ENCODE assay signal across 17 cellular contexts in genomic region chr12:25789520-25789919, GRCh38.
DNase-seq lines count a peak whose midpoint lies in the region; ATAC-seq and TF ChIP-seq lines count a peak whose summit lies in the region.
"Had no signal": no experiment of that assay in that cellular context is flagged by ENCODE, and none has a peak within 500 bp of the region (broad histone marks: within the 10 kb centered on the region; RNA-seq: fewer than 3 reads in every experiment).

No MANE protein-coding gene starts in this region.

- peak; percentile 86 for ATAC-seq in Right ventricle myocardium inferior

- TF ChIP-seq POLR2A in vagina (IDR thresholded peaks at IDR 0.05) = no peak

- intact Hi-C loops in Right ventricle myocardium inferior (cut with DNase I) (no loop called here), cardiac septum (cut with DNase I) (no loop called here), vagina (cut with DNase I) (no loop called here)

- TF ChIP-seq CTCF in fibroblast of mammary gland (conservative IDR thresholded peaks at IDR 0.05; ENCODE audit: control insufficient read depth, insufficient read depth, low read depth, low read length) (no peak), liver (IDR thresholded peaks at IDR 0.05; ENCODE audit: low read depth, low read length, missing input control) (no peak), vagina (IDR thresholded peaks at IDR 0.05) (no peak)

- no peak overlapping the region for H3K9ac ChIP-seq in liver (ENCODE audit: low read depth in 1 of 2, low read length in 2 of 2)

- H3K36me3 ChIP-seq in liver (ENCODE audit: control insufficient read depth in 4 of 4, insufficient read depth in 3 of 4, low read depth in 1 of 4, low read length in 3 of 4) (no peaks in the 10 kb centered on the region), vagina (no peaks in the 10 kb centered on the region), SJCRH30 (no peaks in the 10 kb centered on the region)
- H3K36me3 ChIP-seq: Peyer's patch, upper lobe of left lung had no signal

- H3K4me3 ChIP-seq in fibroblast of mammary gland (ENCODE audit: control insufficient read depth, low read depth, low read length) (no peak overlapping the region), liver (ENCODE audit: low read depth in 1 of 3, low read length in 3 of 3) (no peak overlapping the region), vagina (no peak overlapping the region), SJCRH30 (no peak overlapping the region)
- H3K4me3 ChIP-seq: Peyer's patch, upper lobe of left lung had no signal

- no peaks in the 10 kb centered on the region for H3K9me3 ChIP-seq in liver (ENCODE audit: control insufficient read depth in 4 of 4, low read length in 3 of 4)
- H3K9me3 ChIP-seq in vagina = no peaks in the 10 kb centered on the region
- no peaks in the 10 kb centered on the region for H3K9me3 ChIP-seq in SJCRH30 (replicated peaks)
- H3K9me3 ChIP-seq: Peyer's patch, upper lobe of left lung had no signal

- WGBS in liver = 42% methylated on average over 4 of the region's 4 CpGs

- H3K27me3 ChIP-seq in liver (ENCODE audit: control insufficient read depth in 4 of 4, insufficient read depth in 4 of 4, low read length in 3 of 4) (no peaks in the 10 kb centered on the region), vagina (no peaks in the 10 kb centered on the region), SJCRH30 (no peaks in the 10 kb centered on the region; the same call in 1 of the 2 replicates)
- H3K27me3 ChIP-seq: Peyer's patch, upper lobe of left lung had no signal

- TF ChIP-seq RAD21 in liver (IDR thresholded peaks at IDR 0.05) = peak in 1 of 2 donors; percentile 9

- H3K27ac ChIP-seq in liver (ENCODE audit: low read depth in 1 of 2, low read length in 2 of 2) (no peak overlapping the region), vagina (peak overlapping the region; percentile 59), SJCRH30 (no peak overlapping the region)
- H3K27ac ChIP-seq: Peyer's patch, upper lobe of left lung had no signal

- H3K4me1 ChIP-seq in liver (ENCODE audit: control insufficient read depth in 4 of 4, insufficient read depth in 4 of 4, low read length in 3 of 4) = peaks cover 0 to 5% (median 2%) of the 10 kb centered on the region in 4 donors
- H3K4me1 ChIP-seq in vagina = peaks cover 11% of the 10 kb centered on the region
- no peaks in the 10 kb centered on the region for H3K4me1 ChIP-seq in SJCRH30
- H3K4me1 ChIP-seq: Peyer's patch had no signal

- DNase-seq in Right ventricle myocardium inferior (ENCODE audit: missing footprints) = no peak
- no peak for DNase-seq in cardiac septum (ENCODE audit: low spot score)
- peak; percentile 81 for DNase-seq in fibroblast of mammary gland (ENCODE audit: low read depth)
- DNase-seq in vagina (ENCODE audit: extremely low spot score in 2 of 2) = no peak
- DNase-seq in NCI-H524 (lab: John Stamatoyannopoulos, UW) = no peak
- no peak for DNase-seq in activated effector memory CD4-positive, alpha-beta T cell treated with anti-CD3 and anti-CD28 coated beads, Interleukin-2, amount 50 U/mL, for 16 hours
- no peak for DNase-seq in SJCRH30
- DNase-seq: activated B cell treated with CpG ODN at 0.5 μM for 24 hours; activated effector memory CD4-positive, alpha-beta T cell treated with Interleukin-2 at 50 U/mL for 16 hours; CD4-positive, CD25-positive, alpha-beta regulatory T cell; NCI-H1930; NCI-H510A treated with DMSO at 0.1 percent for 48 hours; Peyer's patch; stimulated activated CD4-positive, alpha-beta T cell treated with anti-CD3 and anti-CD28 coated beads, Interleukin-4, amount 100 ng/mL, for 24 hours; T-helper 1 cell; upper lobe of left lung had no signal

TF ChIP-seq in liver, 16 proteins besides CTCF, POLR2A, EP300 and RAD21:
- no peak for TF ChIP-seq HNF4G (IDR thresholded peaks at IDR 0.05)
- peak; percentile 30 to 68 for TF ChIP-seq HNF4A (conservative IDR thresholded peaks at IDR 0.05)
- peak in 1 of 2 donors; percentile 16 for TF ChIP-seq RXRA (IDR thresholded peaks at IDR 0.05)
- no peak for TF ChIP-seq YY1 (IDR thresholded peaks at IDR 0.05)
- TF ChIP-seq MAX (IDR thresholded peaks at IDR 0.05) = no peak
- TF ChIP-seq ZBTB33 (IDR thresholded peaks at IDR 0.05) = no peak
- TF ChIP-seq NR2F2 (IDR thresholded peaks at IDR 0.05) = no peak
